ENCODE assay signal across 9 cellular contexts in genomic region chr20:362271-363254, GRCh38. TPM values are rescaled to one million over a fixed set of nuclear protein-coding genes. Genes with fewer than 3 reads are reported as not detected.
DNase-seq lines count a peak whose midpoint lies in the region; ATAC-seq, FAIRE-seq and TF ChIP-seq lines count a peak whose summit lies in the region.
"Had no signal": no experiment of that assay in that cellular context is flagged by ENCODE, and none has a peak within 500 bp of the region (broad histone marks: within the 10 kb centered on the region; RNA-seq: fewer than 3 reads in every experiment).

No MANE protein-coding gene starts in this region.

- intact Hi-C loops in posterior cingulate gyrus (cut with DNase I): no loop called here

- DNase-seq in AG10803 (ENCODE audit: low read depth) (peak; percentile 86), GM19239 (ENCODE audit: insufficient read length, low spot score) (peak; percentile 22), NCI-H345 treated with DMSO at 0.1 percent for 48 hours (lab: John Stamatoyannopoulos, UW; ENCODE audit: unreplicated experiment) (peak; percentile 79), fibroblast of villous mesenchyme (ENCODE audit: low read depth) (peak; percentile 91), posterior cingulate gyrus (peak in 8 of 10 donors; percentile 61 to 93 (median 64))
- DNase-seq in activated CD8-positive, alpha-beta memory T cell treated with anti-CD3 and anti-CD28 coated beads, Interleukin-2, amount 10 ng/mL, durations not matched to agents 7 days and 5 days: peak; percentile 75

- H3K36me3 Mint-ChIP-seq in activated CD8-positive, alpha-beta memory T cell treated with anti-CD3 and anti-CD28 coated beads, Interleukin-2, amount 10 ng/mL, durations not matched to agents 7 days and 5 days: no peaks in the 10 kb centered on the region

- no peak for FAIRE-seq in GM19239 (lab: Jason Lieb, UNC)

- H3K27ac Mint-ChIP-seq in activated CD8-positive, alpha-beta memory T cell treated with anti-CD3 and anti-CD28 coated beads, Interleukin-2, amount 10 ng/mL, durations not matched to agents 7 days and 5 days: peak overlapping the region; percentile 54

- CTCF ChIA-PET in activated CD8-positive, alpha-beta memory T cell treated with anti-CD3 and anti-CD28 coated beads, Interleukin-2, amount 10 ng/mL, durations not matched to agents 7 days and 5 days (lab: Charles Lee): interaction anchor here (0.5 to 2.3 kb wide), 14 partner anchors 8 to 283 kb away, joined by 3 to 13 read pairs (median 4); partner anchors contain the start of genes NRSN2 and TRIB3

- TF ChIP-seq CTCF in AG10803 (conservative IDR thresholded peaks at IDR 0.05; ENCODE audit: low read length): peak; percentile 45
- peak; percentile 54 for TF ChIP-seq CTCF in fibroblast of villous mesenchyme (IDR thresholded peaks at IDR 0.05; ENCODE audit: insufficient read depth, low read depth, low read length)

- H3K4me3 Mint-ChIP-seq in activated CD8-positive, alpha-beta memory T cell treated with anti-CD3 and anti-CD28 coated beads, Interleukin-2, amount 10 ng/mL, durations not matched to agents 7 days and 5 days: no peak overlapping the region

- H3K4me1 Mint-ChIP-seq in activated CD8-positive, alpha-beta memory T cell treated with anti-CD3 and anti-CD28 coated beads, Interleukin-2, amount 10 ng/mL, durations not matched to agents 7 days and 5 days: peaks cover 38% of the 10 kb centered on the region

- H3K9me3 Mint-ChIP-seq in activated CD8-positive, alpha-beta memory T cell treated with anti-CD3 and anti-CD28 coated beads, Interleukin-2, amount 10 ng/mL, durations not matched to agents 7 days and 5 days (ENCODE audit: low read depth): no peaks in the 10 kb centered on the region

- peak; percentile 65 for ATAC-seq in activated CD8-positive, alpha-beta memory T cell treated with anti-CD3 and anti-CD28 coated beads, Interleukin-2, amount 10 ng/mL, durations not matched to agents 7 days and 5 days
- ATAC-seq in HG03280 (IDR thresholded peaks at IDR 0.05; ENCODE audit: unreplicated experiment) (no peak), GM19351 (IDR thresholded peaks at IDR 0.05; ENCODE audit: unreplicated experiment) (no peak)

- H3K4me3 ChIP-seq in AG10803 (ENCODE audit: low read length): no peak overlapping the region
- no peak overlapping the region for H3K4me3 ChIP-seq in fibroblast of villous mesenchyme (ENCODE audit: low read depth, low read length)
- H3K4me3 ChIP-seq: HAP-1 had no signal

- peaks cover 9% of the 10 kb centered on the region for H3K27me3 Mint-ChIP-seq in activated CD8-positive, alpha-beta memory T cell treated with anti-CD3 and anti-CD28 coated beads, Interleukin-2, amount 10 ng/mL, durations not matched to agents 7 days and 5 days

RNA-seq across cellular contexts. Expression of gene NRSN2, which starts 15.7 kb away (rescaled TPM):
- 1 to 10 TPM; 2.9 to 5.0 TPM for total RNA-seq in activated CD8-positive, alpha-beta memory T cell treated with anti-CD3 and anti-CD28 coated beads, Interleukin-2, amount 10 ng/mL, durations not matched to agents 7 days and 5 days
- total RNA-seq in fibroblast of villous mesenchyme: 53.5 and 73.1 TPM in 2 replicates

RNA-seq across cellular contexts. Expression of gene TRIB3, which starts 18.0 kb away (rescaled TPM):
- total RNA-seq in activated CD8-positive, alpha-beta memory T cell treated with anti-CD3 and anti-CD28 coated beads, Interleukin-2, amount 10 ng/mL, durations not matched to agents 7 days and 5 days: 10 to 100 TPM; 22.4 to 25.4 TPM
- total RNA-seq in fibroblast of villous mesenchyme: 36.7 and 100 TPM in 2 replicates

RNA-seq across cellular contexts. Expression of gene SOX12, which starts 37.2 kb away (rescaled TPM):
- total RNA-seq in activated CD8-positive, alpha-beta memory T cell treated with anti-CD3 and anti-CD28 coated beads, Interleukin-2, amount 10 ng/mL, durations not matched to agents 7 days and 5 days: 1 to 10 TPM; 5.7 to 6.3 TPM
- total RNA-seq in fibroblast of villous mesenchyme: 6.0 and 6.8 TPM in 2 replicates

RNA-seq across cellular contexts. Expression of gene RBCK1, which starts 45.5 kb away (rescaled TPM):
- total RNA-seq in activated CD8-positive, alpha-beta memory T cell treated with anti-CD3 and anti-CD28 coated beads, Interleukin-2, amount 10 ng/mL, durations not matched to agents 7 days and 5 days: 100 to 1,000 TPM; 114 to 173 TPM
- total RNA-seq in fibroblast of villous mesenchyme: 59.2 and 78.0 TPM in 2 replicates

Comparison
In these comparisons a context has a peak if more than half of its experiments do, and no peak if none do; other contexts are left out.
1. DNase-seq: peak in every context shown above with its lines; median percentile 91 in fibroblast of villous mesenchyme; 86 in AG10803; 79 in NCI-H345 treated with DMSO at 0.1 percent for 48 hours; 75 in activated CD8-positive, alpha-beta memory T cell treated with anti-CD3 and anti-CD28 coated beads, Interleukin-2, amount 10 ng/mL, durations not matched to agents 7 days and 5 days; 64 in posterior cingulate gyrus; 22 in GM19239.